Comparison of ENCODE assay signal across 2 cellular contexts in the genomic region with DNA sequence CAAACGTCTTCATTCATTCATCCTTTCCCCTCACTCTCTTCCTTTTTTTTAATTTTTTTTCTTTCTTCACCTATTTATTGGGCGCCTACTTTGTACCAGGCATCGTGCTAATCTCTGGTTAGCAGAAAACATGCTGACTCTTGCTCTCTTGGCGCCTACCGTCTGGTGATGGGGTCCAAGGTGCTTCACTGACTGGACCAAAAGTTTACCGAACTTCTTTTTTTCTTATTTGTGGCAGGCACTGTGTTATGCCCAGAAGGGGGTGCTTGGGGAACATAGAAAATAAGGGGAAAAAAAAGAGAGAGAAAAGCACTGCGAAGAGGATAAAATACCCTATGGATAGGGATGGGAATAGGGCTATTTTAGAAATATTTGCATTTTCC.
TF ChIP-seq lines count a peak whose summit lies in the region.

No MANE protein-coding gene starts in this region.

TF ChIP-seq in HCT116, 20 proteins besides CTCF, POLR2A, EP300 and RAD21 (continued from another document):
- TF ChIP-seq REST (IDR thresholded peaks at IDR 0.05; ENCODE audit: low read depth) (no peak), EZH2phosphoT487 (IDR thresholded peaks at IDR 0.05; ENCODE audit: borderline replicate concordance) (no peak), ZFX (IDR thresholded peaks at IDR 0.05) (no peak), SIN3A (IDR thresholded peaks at IDR 0.05; ENCODE audit: low read depth) (no peak), ELF1 (IDR thresholded peaks at IDR 0.05; ENCODE audit: borderline replicate concordance, low read depth) (no peak), POLR2AphosphoS5 (IDR thresholded peaks at IDR 0.05; ENCODE audit: low read depth, low read length) (no peak), TCF7L2 (IDR thresholded peaks at IDR 0.05; ENCODE audit: borderline replicate concordance, extremely low read depth, insufficient read depth, insufficient read length) (no peak), ZNF274 (IDR thresholded peaks at IDR 0.05; ENCODE audit: low read depth, low read length) (no peak), ZBTB33 (IDR thresholded peaks at IDR 0.05; ENCODE audit: extremely low read depth, insufficient replicate concordance, low read length) (no peak)

TF ChIP-seq in WTC11, 78 proteins besides CTCF, POLR2A, EP300 and RAD21 (continued from another document):
- TF ChIP-seq ARID4B (CRISPR knock-in tag; IDR thresholded peaks at IDR 0.05; ENCODE audit: borderline replicate concordance) (no peak), EMX1 (CRISPR knock-in tag; IDR thresholded peaks at IDR 0.05) (no peak), ETV6 (CRISPR knock-in tag; IDR thresholded peaks at IDR 0.05) (no peak), HMGXB4 (CRISPR knock-in tag; IDR thresholded peaks at IDR 0.05) (no peak), MLX (CRISPR knock-in tag; IDR thresholded peaks at IDR 0.05) (no peak), SMAD3 (CRISPR knock-in tag; IDR thresholded peaks at IDR 0.05; ENCODE audit: borderline replicate concordance) (no peak), FOXP4 (CRISPR knock-in tag; IDR thresholded peaks at IDR 0.05) (no peak), NFE2L1 (CRISPR knock-in tag; IDR thresholded peaks at IDR 0.05) (no peak)
- TF ChIP-seq, protein P1, sequence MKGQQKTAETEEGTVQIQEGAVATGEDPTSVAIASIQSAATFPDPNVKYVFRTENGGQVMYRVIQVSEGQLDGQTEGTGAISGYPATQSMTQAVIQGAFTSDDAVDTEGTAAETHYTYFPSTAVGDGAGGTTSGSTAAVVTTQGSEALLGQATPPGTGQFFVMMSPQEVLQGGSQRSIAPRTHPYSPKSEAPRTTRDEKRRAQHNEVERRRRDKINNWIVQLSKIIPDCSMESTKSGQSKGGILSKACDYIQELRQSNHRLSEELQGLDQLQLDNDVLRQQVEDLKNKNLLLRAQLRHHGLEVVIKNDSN (CRISPR knock-in tag; IDR thresholded peaks at IDR 0.05) = no peak
